ENCODE assay signal across 32 cellular contexts in genomic region chr7:104136981-104137380, GRCh38.
"Had no signal": no experiment of that assay in that cellular context is flagged by ENCODE, and none has a peak within 500 bp of the region (broad histone marks: within the 10 kb centered on the region; RNA-seq: fewer than 3 reads in every experiment).

No MANE protein-coding gene starts in this region.

- H3K27me3 ChIP-seq: adrenal gland, cardiac muscle cell had no signal

- ATAC-seq: activated CD8-positive, alpha-beta memory T cell treated with anti-CD3 and anti-CD28 coated beads, Interleukin-2, amount 10 ng/mL, durations not matched to agents 7 days and 5 days; activated CD8-positive, alpha-beta T cell treated with anti-CD3 and anti-CD28 coated beads, Interleukin-2, amount 10 ng/mL, durations not matched to agents 7 days and 5 days; activated naive CD4-positive, alpha-beta T cell treated with anti-CD3 and anti-CD28 coated beads, Interleukin-2, amount 50 U/mL, for 72 hours; T-cell had no signal

- H3K4me3 Mint-ChIP-seq: activated B cell treated with CpG ODN at 0.5 μM for 24 hours; activated CD4-positive, alpha-beta memory T cell treated with anti-CD3 and anti-CD28 coated beads for 36 hours; activated CD4-positive, alpha-beta T cell treated with anti-CD3 and anti-CD28 coated beads, Interleukin-2, amount 10 ng/mL, durations not matched to agents 24 days and 14 days; activated CD8-positive, alpha-beta memory T cell treated with anti-CD3 and anti-CD28 coated beads, Interleukin-2, amount 10 ng/mL, durations not matched to agents 7 days and 5 days; activated CD8-positive, alpha-beta T cell treated with anti-CD3 and anti-CD28 coated beads, Interleukin-2, amount 10 ng/mL, durations not matched to agents 7 days and 5 days; activated naive CD4-positive, alpha-beta T cell treated with anti-CD3 and anti-CD28 coated beads for 36 hours; activated naive CD8-positive, alpha-beta T cell treated with anti-CD3 and anti-CD28 coated beads for 36 hours; activated T-cell treated with anti-CD3 and anti-CD28 coated beads, Interleukin-2, amount 50 U/mL, for 24 hours; brain; central memory CD8-positive, alpha-beta T cell; T-cell had no signal

- FAIRE-seq: bronchial epithelial cell, TTC549 had no signal

- H3K9me3 Mint-ChIP-seq: activated B cell treated with CpG ODN at 0.5 μM for 24 hours; activated CD4-positive, alpha-beta memory T cell treated with anti-CD3 and anti-CD28 coated beads for 36 hours; activated CD4-positive, alpha-beta T cell treated with anti-CD3 and anti-CD28 coated beads, Interleukin-2, amount 10 ng/mL, durations not matched to agents 24 days and 14 days; activated naive CD4-positive, alpha-beta T cell treated with anti-CD3 and anti-CD28 coated beads for 36 hours; activated naive CD4-positive, alpha-beta T cell treated with anti-CD3 and anti-CD28 coated beads, Interleukin-2, amount 50 U/mL, for 72 hours; activated naive CD8-positive, alpha-beta T cell treated with anti-CD3 and anti-CD28 coated beads for 36 hours; activated T-cell treated with anti-CD3 and anti-CD28 coated beads, Interleukin-2, amount 50 U/mL, for 24 hours; activated T-helper 2 cell treated with anti-CD3 and anti-CD28 coated beads, Interferon-gamma antibody, Interleukin-2, Interleukin-4, amounts not matched to agents 10 μg/mL and 5 μg/mL and 100 μg/mL, durations not matched to agents 14 hours and 24 hours and 36 hours; central memory CD8-positive, alpha-beta T cell; T-cell had no signal

- H3K4me1 ChIP-seq: adrenal gland had no signal

- H3K27me3 Mint-ChIP-seq: activated B cell treated with CpG ODN at 0.5 μM for 24 hours; activated CD4-positive, alpha-beta memory T cell treated with anti-CD3 and anti-CD28 coated beads for 36 hours; activated CD4-positive, alpha-beta T cell treated with anti-CD3 and anti-CD28 coated beads, Interleukin-2, amount 10 ng/mL, durations not matched to agents 24 days and 14 days; activated CD8-positive, alpha-beta memory T cell treated with anti-CD3 and anti-CD28 coated beads, Interleukin-2, amount 10 ng/mL, durations not matched to agents 7 days and 5 days; activated naive CD8-positive, alpha-beta T cell treated with anti-CD3 and anti-CD28 coated beads for 36 hours; activated T-cell treated with anti-CD3 and anti-CD28 coated beads, Interleukin-2, amount 50 U/mL, for 24 hours; brain; central memory CD8-positive, alpha-beta T cell; T-cell had no signal

- H3K27ac Mint-ChIP-seq: activated B cell treated with CpG ODN at 0.5 μM for 24 hours; activated CD8-positive, alpha-beta memory T cell treated with anti-CD3 and anti-CD28 coated beads, Interleukin-2, amount 10 ng/mL, durations not matched to agents 7 days and 5 days; activated CD8-positive, alpha-beta T cell treated with anti-CD3 and anti-CD28 coated beads, Interleukin-2, amount 10 ng/mL, durations not matched to agents 7 days and 5 days; activated naive CD4-positive, alpha-beta T cell treated with anti-CD3 and anti-CD28 coated beads for 36 hours; activated naive CD8-positive, alpha-beta T cell treated with anti-CD3 and anti-CD28 coated beads for 36 hours; brain; T-cell had no signal

- H3K36me3 ChIP-seq: cardiac muscle cell had no signal

- DNase-seq: activated B cell treated with CpG ODN at 0.5 μM for 24 hours; activated CD4-positive, alpha-beta memory T cell treated with anti-CD3 and anti-CD28 coated beads for 36 hours; activated CD4-positive, alpha-beta T cell treated with anti-CD3 and anti-CD28 coated beads for 4 hours; activated CD4-positive, alpha-beta T cell treated with anti-CD3 and anti-CD28 coated beads, Interleukin-2, amount 10 ng/mL, durations not matched to agents 24 days and 14 days; activated CD4-positive, alpha-beta T cell treated with anti-CD3 and anti-CD28 coated beads, Interleukin-2, amount 50 U/mL, for 1 hour; activated CD4-positive, alpha-beta T cell treated with anti-CD3 and anti-CD28 coated beads, Interleukin-2, amount 50 U/mL, for 4 hours; activated CD4-positive, CD25-positive, alpha-beta regulatory T cell treated with anti-CD3 and anti-CD28 coated beads, Interleukin-2, amount 50 U/mL, for 72 hours; activated CD8-positive, alpha-beta memory T cell treated with anti-CD3 and anti-CD28 coated beads for 24 hours; activated CD8-positive, alpha-beta memory T cell treated with anti-CD3 and anti-CD28 coated beads, Interleukin-2, amount 10 ng/mL, durations not matched to agents 7 days and 5 days; activated CD8-positive, alpha-beta memory T cell treated with anti-CD3 and anti-CD28 coated beads, Interleukin-2, amount 50 U/mL, for 48 hours; activated CD8-positive, alpha-beta T cell treated with anti-CD3 and anti-CD28 coated beads, Interleukin-2, amount 10 ng/mL, durations not matched to agents 7 days and 5 days; activated effector memory CD4-positive, alpha-beta T cell treated with Interleukin-2 at 50 U/mL for 16 hours; activated gamma-delta T cell treated with Interleukin-2 at 50 U/mL for 16 hours; activated naive CD4-positive, alpha-beta T cell; activated naive CD4-positive, alpha-beta T cell treated with anti-CD3 and anti-CD28 coated beads for 36 hours; activated naive CD4-positive, alpha-beta T cell treated with anti-CD3 and anti-CD28 coated beads, Interleukin-2, amount 50 U/mL, for 16 hours; activated naive CD8-positive, alpha-beta T cell treated with anti-CD3 and anti-CD28 coated beads for 36 hours; activated T-cell treated with anti-CD3 and anti-CD28 coated beads, Interleukin-2, amount 50 U/mL, for 24 hours; activated T-cell treated with anti-CD3 and anti-CD28 coated beads, Interleukin-2, amount 50 U/mL, for 48 hours; adrenal gland; amniotic stem cell; aorta; T-cell; T1000 had no signal

- H3K4me3 ChIP-seq: adrenal gland, cardiac muscle cell had no signal

- H3K9me3 ChIP-seq: adrenal gland had no signal

- H3K4me1 Mint-ChIP-seq: activated B cell treated with CpG ODN at 0.5 μM for 24 hours; brain; central memory CD8-positive, alpha-beta T cell; T-cell had no signal

- H3K27ac ChIP-seq: adrenal gland, cardiac muscle cell, VCaP had no signal
